30 cellular contexts compared by ENCODE assay signal in the genomic region with DNA sequence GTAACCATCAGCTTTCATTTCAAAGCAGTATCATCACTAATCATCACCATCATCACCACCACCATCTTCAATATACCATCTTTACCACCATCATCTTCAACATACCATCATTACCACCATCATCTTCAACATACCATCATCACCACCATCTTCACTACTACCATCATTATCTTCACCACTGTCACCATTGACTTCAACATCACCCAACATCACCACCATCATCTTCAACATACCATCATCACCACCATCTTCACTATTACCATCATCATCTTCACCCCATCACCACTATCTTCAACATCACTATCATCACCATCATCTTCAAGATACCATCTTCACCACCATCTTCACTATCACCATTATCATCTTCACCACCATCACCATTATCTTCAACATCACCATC. TPM values are rescaled to one million over a fixed set of nuclear protein-coding genes. Genes with fewer than 3 reads are reported as not detected.
"Had no signal": no experiment of that assay in that cellular context is flagged by ENCODE, and none has a peak within 500 bp of the region (broad histone marks: within the 10 kb centered on the region; RNA-seq: fewer than 3 reads in every experiment).

No MANE protein-coding gene starts in this region.

- ATAC-seq: naive thymus-derived CD8-positive, alpha-beta T cell; natural killer cell treated with Interleukin-12 subunit alpha and Interleukin-12 subunit beta and Interleukin-15 and Interleukin-18, amount 100 ng/mL, for 72 hours; psoas muscle; right cardiac atrium; sciatic nerve; stimulated activated memory B cell treated with anti-CD40 and anti-IgM and Interleukin-4, amounts not matched to agents 10 μg/mL and 1 μg/mL and 100 μg/mL, for 72 hours; stimulated activated naive CD8-positive, alpha-beta T cell treated with anti-CD3 and anti-CD28 coated beads, Interleukin-15, amount 100 ng/mL, for 72 hours; stimulated activated naive CD8-positive, alpha-beta T cell treated with anti-CD3 and anti-CD28 coated beads, Interleukin-15, Interleukin-2, amounts not matched to agents 100 U/mL and 50 U/mL, for 24 hours; upper lobe of right lung had no signal

- H3K4me3 ChIP-seq: ovary, psoas muscle, skin epidermis, smooth muscle cell, spleen, suprapubic skin, testis, tibial artery, transverse colon, upper lobe of right lung, vagina had no signal

- H2AFZ ChIP-seq: parathyroid adenoma had no signal

- H3K4me2 ChIP-seq: smooth muscle cell had no signal

- H3K27me3 ChIP-seq: neutrophil, ovary, spleen, testis, transverse colon, upper lobe of right lung, vagina had no signal

- H3K9ac ChIP-seq: parathyroid adenoma had no signal

- H3K27ac ChIP-seq: neutrophil, ovary, parathyroid adenoma, psoas muscle, skin epidermis, spleen, suprapubic skin, testis, tibial artery, transverse colon, upper lobe of right lung, vagina had no signal

- DNase-seq: naive thymus-derived CD8-positive, alpha-beta T cell; nephron progenitor cell; nucleus accumbens; psoas muscle; right cardiac atrium; stimulated activated CD4-positive, alpha-beta T cell treated with anti-CD3 and anti-CD28 coated beads, Interleukin-12 subunit alpha, Interleukin-12 subunit beta, amount 100 ng/mL, for 4 hours; stimulated activated CD4-positive, alpha-beta T cell treated with anti-CD3 and anti-CD28 coated beads, Interleukin-1b, Interleukin-23, amount 100 ng/mL, for 48 hours; stimulated activated CD4-positive, alpha-beta T cell treated with anti-CD3 and anti-CD28 coated beads, Interleukin-4, amount 100 ng/mL, for 1 hour; stimulated activated CD4-positive, alpha-beta T cell treated with anti-CD3 and anti-CD28 coated beads, Interleukin-4, amount 100 ng/mL, for 4 hours; stimulated activated naive CD4-positive, alpha-beta T cell; stimulated activated naive CD8-positive, alpha-beta T cell treated with anti-CD3 and anti-CD28 coated beads, Interleukin-15, amount 100 ng/mL, for 72 hours; stimulated activated naive CD8-positive, alpha-beta T cell treated with anti-CD3 and anti-CD28 coated beads, Interleukin-15, Interleukin-2, amounts not matched to agents 100 U/mL and 50 U/mL, for 24 hours; substantia nigra; transverse colon; upper lobe of right lung had no signal

- H3K79me2 ChIP-seq: parathyroid adenoma had no signal

- H3K4me1 ChIP-seq: parathyroid adenoma, psoas muscle, suprapubic skin, testis, tibial artery, transverse colon, upper lobe of right lung, vagina had no signal

- H3K9me3 ChIP-seq: neutrophil, ovary, psoas muscle, suprapubic skin, testis, tibial artery, transverse colon, upper lobe of right lung, vagina had no signal

- H3K36me3 ChIP-seq: neutrophil, ovary, spleen, suprapubic skin, tibial artery, transverse colon, upper lobe of right lung, vagina had no signal

RNA-seq across cellular contexts. Expression of a gene that starts 40.5 kb away (rescaled TPM):
- total RNA-seq: naive thymus-derived CD8-positive, alpha-beta T cell; natural killer cell treated with Interleukin-12 subunit alpha and Interleukin-12 subunit beta and Interleukin-15 and Interleukin-18, amount 100 ng/mL, for 72 hours; neural crest cell; progenitor cell of endocrine pancreas; smooth muscle cell; vagina had no signal
- polyA plus RNA-seq: naive thymus-derived CD8-positive, alpha-beta T cell; smooth muscle cell had no signal
